In the genomic region with DNA sequence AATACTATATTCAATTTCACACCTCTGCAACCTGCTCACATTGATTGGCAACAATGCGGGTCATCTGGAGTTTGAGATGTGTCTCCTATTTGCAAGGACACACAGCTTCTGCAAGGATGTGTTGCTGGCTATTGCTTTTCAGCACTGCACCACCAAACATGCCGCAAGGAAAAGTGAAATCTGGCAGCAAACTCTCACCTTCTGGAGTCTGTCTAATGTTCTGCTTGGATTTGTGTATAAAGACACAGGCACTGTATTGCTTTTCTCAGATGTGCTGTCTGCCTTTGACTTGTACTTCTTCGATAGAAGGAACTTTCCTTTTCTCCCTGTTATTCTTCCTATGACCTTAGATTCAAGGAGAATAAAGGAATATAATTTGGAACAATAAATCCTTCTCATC, we compare ENCODE assay signal across 29 cellular contexts.
"Had no signal": no experiment of that assay in that cellular context is flagged by ENCODE, and none has a peak within 500 bp of the region (broad histone marks: within the 10 kb centered on the region; RNA-seq: fewer than 3 reads in every experiment).

No MANE protein-coding gene starts in this region.

- H3K27me3 ChIP-seq: ascending aorta, cardiac muscle cell had no signal

- FAIRE-seq: bronchial epithelial cell, TTC549 had no signal

- H3K36me3 ChIP-seq: ascending aorta, cardiac muscle cell had no signal

- H3K9me3 ChIP-seq: ascending aorta had no signal

- H3K27ac ChIP-seq: ascending aorta, cardiac muscle cell, VCaP had no signal

- H3K4me1 ChIP-seq: ascending aorta had no signal

- DNase-seq: activated B cell treated with CpG ODN at 0.5 μM for 24 hours; activated CD4-positive, alpha-beta memory T cell treated with anti-CD3 and anti-CD28 coated beads, Interleukin-2, amount 10 ng/mL, durations not matched to agents 7 days and 5 days; activated CD4-positive, alpha-beta T cell treated with anti-CD3 and anti-CD28 coated beads for 1 hour; activated CD4-positive, alpha-beta T cell treated with anti-CD3 and anti-CD28 coated beads for 36 hours; activated CD4-positive, alpha-beta T cell treated with anti-CD3 and anti-CD28 coated beads for 48 hours; activated CD4-positive, alpha-beta T cell treated with anti-CD3 and anti-CD28 coated beads, Interleukin-2, amount 10 ng/mL, durations not matched to agents 7 days and 5 days; activated CD4-positive, alpha-beta T cell treated with anti-CD3 and anti-CD28 coated beads, Interleukin-2, amount 50 U/mL, for 48 hours; activated CD8-positive, alpha-beta memory T cell treated with anti-CD3 and anti-CD28 coated beads for 24 hours; activated CD8-positive, alpha-beta memory T cell treated with anti-CD3 and anti-CD28 coated beads, Interleukin-2, amount 10 ng/mL, durations not matched to agents 7 days and 5 days; activated CD8-positive, alpha-beta memory T cell treated with anti-CD3 and anti-CD28 coated beads, Interleukin-2, amount 50 U/mL, for 48 hours; activated CD8-positive, alpha-beta T cell treated with anti-CD3 and anti-CD28 coated beads, Interleukin-2, amount 10 ng/mL, durations not matched to agents 7 days and 5 days; activated effector memory CD4-positive, alpha-beta T cell treated with Interleukin-2 at 50 U/mL for 16 hours; activated gamma-delta T cell; activated naive CD4-positive, alpha-beta T cell treated with anti-CD3 and anti-CD28 coated beads, Interleukin-2, amount 10 ng/mL, durations not matched to agents 7 days and 5 days; activated naive CD4-positive, alpha-beta T cell treated with Interleukin-2 at 50 U/mL for 16 hours; activated naive CD8-positive, alpha-beta T cell treated with anti-CD3 and anti-CD28 coated beads, Interleukin-2, amount 10 ng/mL, durations not matched to agents 7 days and 5 days; activated naive CD8-positive, alpha-beta T cell treated with anti-CD3 and anti-CD28 coated beads, Interleukin-2, amount 50 U/mL, for 24 hours; activated T-cell treated with anti-CD3 and anti-CD28 coated beads, Interleukin-2, amount 50 U/mL, for 24 hours; activated T-cell treated with anti-CD3 and anti-CD28 coated beads, Interleukin-2, amount 50 U/mL, for 48 hours; amygdala; caudate nucleus; cerebellar nuclear complex; T-helper 2 cell; T-helper 9 cell had no signal

- ATAC-seq: activated CD4-positive, alpha-beta T cell treated with anti-CD3 and anti-CD28 coated beads for 36 hours; activated CD8-positive, alpha-beta memory T cell treated with anti-CD3 and anti-CD28 coated beads, Interleukin-2, amount 10 ng/mL, durations not matched to agents 7 days and 5 days; activated CD8-positive, alpha-beta T cell treated with anti-CD3 and anti-CD28 coated beads, Interleukin-2, amount 10 ng/mL, durations not matched to agents 7 days and 5 days; activated naive CD8-positive, alpha-beta T cell treated with anti-CD3 and anti-CD28 coated beads, Interleukin-2, amount 50 U/mL, for 24 hours had no signal

- H3K4me3 ChIP-seq: ascending aorta, cardiac muscle cell had no signal
